1 cellular context compared by ENCODE assay signal in genomic region chr13:19767966-19768365, GRCh38.
TF ChIP-seq lines count a peak whose summit lies in the region.

No MANE protein-coding gene starts in this region.

TF ChIP-seq in WTC11, 78 proteins besides CTCF, POLR2A, EP300 and RAD21 (continued from another document):
- TF ChIP-seq, protein P1, sequence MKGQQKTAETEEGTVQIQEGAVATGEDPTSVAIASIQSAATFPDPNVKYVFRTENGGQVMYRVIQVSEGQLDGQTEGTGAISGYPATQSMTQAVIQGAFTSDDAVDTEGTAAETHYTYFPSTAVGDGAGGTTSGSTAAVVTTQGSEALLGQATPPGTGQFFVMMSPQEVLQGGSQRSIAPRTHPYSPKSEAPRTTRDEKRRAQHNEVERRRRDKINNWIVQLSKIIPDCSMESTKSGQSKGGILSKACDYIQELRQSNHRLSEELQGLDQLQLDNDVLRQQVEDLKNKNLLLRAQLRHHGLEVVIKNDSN (CRISPR knock-in tag; IDR thresholded peaks at IDR 0.05), result no peak
- no peak for TF ChIP-seq ATF2 (CRISPR knock-in tag; IDR thresholded peaks at IDR 0.05; ENCODE audit: borderline replicate concordance, low read depth)
- no peak for TF ChIP-seq HMGXB4 (CRISPR knock-in tag; IDR thresholded peaks at IDR 0.05)
- no peak for TF ChIP-seq NFATC4 (CRISPR knock-in tag; IDR thresholded peaks at IDR 0.05)
- no peak for TF ChIP-seq ZNF317 (CRISPR knock-in tag; IDR thresholded peaks at IDR 0.05; ENCODE audit: borderline replicate concordance, low read depth)
- no peak for TF ChIP-seq CBFB (CRISPR knock-in tag; IDR thresholded peaks at IDR 0.05; ENCODE audit: low read depth)
TF ChIP-seq in WTC11: peak in this region for 0.
